Comparison of ENCODE assay signal across 8 cellular contexts in genomic region chr17:35795007-35795870, GRCh38. TPM values are rescaled to one million over a fixed set of nuclear protein-coding genes. Genes with fewer than 3 reads are reported as not detected.
A peak's percentile ranks its signal among the peaks of the same experiment; 100 is the strongest.
DNase-seq lines count a peak whose midpoint lies in the region; ATAC-seq, FAIRE-seq and TF ChIP-seq lines count a peak whose summit lies in the region.

Gene MMP28 (minus strand): TSS chr17:35795641. CDS start chr17:35795377, 264 bp downstream.

- peak within 1 kb of the TSS; percentile 77 for H3K4me3 Mint-ChIP-seq in activated naive CD8-positive, alpha-beta T cell treated with anti-CD3 and anti-CD28 coated beads for 36 hours

- no peak for FAIRE-seq in GM12891 (lab: Jason Lieb, UNC)

- H3K4me1 Mint-ChIP-seq in activated naive CD8-positive, alpha-beta T cell treated with anti-CD3 and anti-CD28 coated beads for 36 hours: peaks cover 26% of the 10 kb centered on the region

- no peaks in the 10 kb centered on the region for H3K36me3 Mint-ChIP-seq in activated naive CD8-positive, alpha-beta T cell treated with anti-CD3 and anti-CD28 coated beads for 36 hours

- intact Hi-C loops in left ventricle myocardium inferior (cut with micrococcal nuclease) (no loop called here), psoas muscle (cut with DNase I) (no loop called here)

- H3K4me1 ChIP-seq in OCI-LY1 (ENCODE audit: insufficient read depth, low read length, severe bottlenecking): peaks cover 8% of the 10 kb centered on the region
- H3K4me1 ChIP-seq in left ventricle myocardium inferior: peaks cover 29% of the 10 kb centered on the region
- H3K4me1 ChIP-seq in psoas muscle: peaks cover 7% of the 10 kb centered on the region

- no peak for TF ChIP-seq POLR2A in GM12891 (IDR thresholded peaks at IDR 0.05; ENCODE audit: low read depth, low read length)

- no peaks in the 10 kb centered on the region for H3K9me3 Mint-ChIP-seq in activated naive CD8-positive, alpha-beta T cell treated with anti-CD3 and anti-CD28 coated beads for 36 hours

- no peak within 1 kb of the TSS for H3K9ac ChIP-seq in OCI-LY1 (ENCODE audit: low read length)

- H3K9me2 ChIP-seq in OCI-LY1 (ENCODE audit: low read depth, low read length): no peaks in the 10 kb centered on the region

- no peak within 1 kb of the TSS for H2AFZ ChIP-seq in OCI-LY1 (ENCODE audit: low read length)

- peak within 1 kb of the TSS; percentile 58; the same call in 1 of the 2 replicates for H3K4me2 ChIP-seq in OCI-LY1 (ENCODE audit: low read length)

- H3K27ac ChIP-seq in OCI-LY1 (ENCODE audit: low read depth, low read length, poor library complexity, severe bottlenecking) (no peak within 1 kb of the TSS), left ventricle myocardium inferior (replicated peaks) (peak within 1 kb of the TSS; percentile 50), psoas muscle (no peak within 1 kb of the TSS)

- no peaks in the 10 kb centered on the region for H4K20me1 ChIP-seq in OCI-LY1 (ENCODE audit: insufficient read depth, low read length)

- H3K27me3 Mint-ChIP-seq in activated naive CD8-positive, alpha-beta T cell treated with anti-CD3 and anti-CD28 coated beads for 36 hours: peaks cover 30% of the 10 kb centered on the region

- H3K9me3 ChIP-seq in OCI-LY1 (ENCODE audit: low read length): no peaks in the 10 kb centered on the region
- H3K9me3 ChIP-seq in left ventricle myocardium inferior (replicated peaks): peaks cover 6% of the 10 kb centered on the region
- no peaks in the 10 kb centered on the region for H3K9me3 ChIP-seq in psoas muscle

- DNase-seq in GM12891 (ENCODE audit: insufficient read length, low spot score) (peak; percentile 44), left ventricle myocardium inferior (peak; percentile 49), psoas muscle (peak; percentile 50 to 62), medulla oblongata (ENCODE audit: extremely low spot score) (no peak), NCI-H446 treated with DMSO at 0.1 percent for 48 hours (lab: John Stamatoyannopoulos, UW) (no peak)
- DNase-seq in activated naive CD8-positive, alpha-beta T cell treated with anti-CD3 and anti-CD28 coated beads for 36 hours: peak; percentile 67

- H3F3A ChIP-seq in OCI-LY1 (ENCODE audit: insufficient read depth, low read length): no peaks in the 10 kb centered on the region

- ATAC-seq in psoas muscle (peak; percentile 51 to 74 (median 59)), HG02938 (IDR thresholded peaks at IDR 0.05; ENCODE audit: unreplicated experiment) (no peak)

- 1% methylated on average over 57 to 89 of the region's 89 CpGs for WGBS in psoas muscle, 3 donors

- no peaks in the 10 kb centered on the region for H3K36me3 ChIP-seq in OCI-LY1 (ENCODE audit: insufficient read depth, low read length)
- no peaks in the 10 kb centered on the region for H3K36me3 ChIP-seq in left ventricle myocardium inferior
- H3K36me3 ChIP-seq in psoas muscle (ENCODE audit: insufficient read depth in 1 of 2, low read depth in 1 of 2): no peaks in the 10 kb centered on the region

- H3K27ac Mint-ChIP-seq in activated naive CD8-positive, alpha-beta T cell treated with anti-CD3 and anti-CD28 coated beads for 36 hours: no peak within 1 kb of the TSS

- H3K79me2 ChIP-seq in OCI-LY1 (ENCODE audit: insufficient read depth, low read length): no peaks in the 10 kb centered on the region

- TF ChIP-seq CTCF in OCI-LY1 (IDR thresholded peaks at IDR 0.05; ENCODE audit: low read length) (no peak), left ventricle myocardium inferior (IDR thresholded peaks at IDR 0.05; ENCODE audit: borderline replicate concordance) (no peak), psoas muscle (IDR thresholded peaks at IDR 0.05) (no peak)

- H3K27me3 ChIP-seq in OCI-LY1 (ENCODE audit: insufficient read depth, low read length) (peaks cover 16% of the 10 kb centered on the region), left ventricle myocardium inferior (ENCODE audit: low read depth) (peaks cover 47% of the 10 kb centered on the region), psoas muscle (ENCODE audit: insufficient read depth in 3 of 3, low read length in 2 of 3) (peaks cover 0 to 48% (median 6%) of the 10 kb centered on the region in 3 donors)

- H3K4me3 ChIP-seq in OCI-LY1 (ENCODE audit: low read depth, low read length, poor library complexity, severe bottlenecking) (peak within 1 kb of the TSS; percentile 50), left ventricle myocardium inferior (peak within 1 kb of the TSS; percentile 78), psoas muscle (peak within 1 kb of the TSS; percentile 68)

TF ChIP-seq in GM12891, 5 proteins besides CTCF, POLR2A, EP300 and RAD21:
- TF ChIP-seq POLR2AphosphoS5 (IDR thresholded peaks at IDR 0.05; ENCODE audit: low read depth, low read length) (no peak), SPI1 (IDR thresholded peaks at IDR 0.05; ENCODE audit: low read depth, low read length) (no peak), POU2F2 (IDR thresholded peaks at IDR 0.05; ENCODE audit: low read depth, low read length) (no peak), PAX5 (IDR thresholded peaks at IDR 0.05; ENCODE audit: insufficient read depth, low read length, severe bottlenecking) (no peak), TAF1 (IDR thresholded peaks at IDR 0.05; ENCODE audit: low read depth, low read length) (no peak)

RNA-seq across cellular contexts. Expression of gene MMP28, which starts in this region (rescaled TPM):
- not detected for polyA plus RNA-seq in GM12891 (2012; ENCODE audit: low read depth, missing spikeins)
- under 1 TPM; 0.21 to 0.50 TPM for total RNA-seq in activated naive CD8-positive, alpha-beta T cell treated with anti-CD3 and anti-CD28 coated beads for 36 hours
- total RNA-seq in left ventricle myocardium inferior (3.0 TPM), psoas muscle (1 to 10 TPM in 1 of 4 donors, under 1 TPM in 3; 0.61 to 5.5 (median 0.70) TPM)
- 1 to 10 TPM; 1.7 to 3.7 (median 2.1) TPM for polyA plus RNA-seq in psoas muscle

Comparison
In these comparisons a context has a peak if more than half of its experiments do, and no peak if none do; other contexts are left out.
1. Peak in DNase-seq in activated naive CD8-positive, alpha-beta T cell treated with anti-CD3 and anti-CD28 coated beads for 36 hours; RNA of the gene not detected or under 1 TPM.
2. DNase-seq: peak in GM12891 (single experiment), left ventricle myocardium inferior (single experiment) and psoas muscle (2 of 2); none in medulla oblongata (single experiment) and NCI-H446 treated with DMSO at 0.1 percent for 48 hours (single experiment).
3. Peak in every context shown above with its lines, with median percentiles within 50 percentile points of each other: H3K4me3 ChIP-seq.